22 cellular contexts compared by ENCODE assay signal in genomic region chr10:103665439-103665838, GRCh38.
DNase-seq lines count a peak whose midpoint lies in the region; ATAC-seq and TF ChIP-seq lines count a peak whose summit lies in the region.
"Had no signal": no experiment of that assay in that cellular context is flagged by ENCODE, and none has a peak within 500 bp of the region (broad histone marks: within the 10 kb centered on the region; RNA-seq: fewer than 3 reads in every experiment).

No MANE protein-coding gene starts in this region.

- no peak overlapping the region for H3K4me3 Mint-ChIP-seq in progenitor cell of endocrine pancreas (ENCODE audit: low read depth)
- H3K4me3 Mint-ChIP-seq: activated naive CD8-positive, alpha-beta T cell treated with anti-CD3 and anti-CD28 coated beads for 36 hours; central memory CD8-positive, alpha-beta T cell; H9; naive thymus-derived CD8-positive, alpha-beta T cell; WTC11 had no signal

- no peak for TF ChIP-seq CTCF in BE2C (IDR thresholded peaks at IDR 0.05; ENCODE audit: low read depth, low read length)
- TF ChIP-seq CTCF in RWPE1 (conservative IDR thresholded peaks at IDR 0.05; ENCODE audit: low read depth), result no peak
- TF ChIP-seq CTCF in left ventricle myocardium inferior (IDR thresholded peaks at IDR 0.05; ENCODE audit: borderline replicate concordance), result no peak
- no peak for TF ChIP-seq CTCF in progenitor cell of endocrine pancreas (IDR thresholded peaks at IDR 0.05; ENCODE audit: unreplicated experiment)
- TF ChIP-seq CTCF in GM10248 (IDR thresholded peaks at IDR 0.05; ENCODE audit: control extremely low read depth, extremely low read depth, low read depth, missing control alignments), result no peak

- peak overlapping the region; percentile 24 for H3K27ac Mint-ChIP-seq in progenitor cell of endocrine pancreas
- H3K27ac Mint-ChIP-seq: activated naive CD8-positive, alpha-beta T cell treated with anti-CD3 and anti-CD28 coated beads for 36 hours; activated T-helper 2 cell treated with anti-CD3 and anti-CD28 coated beads, Interferon-gamma antibody, Interleukin-2, Interleukin-4, amounts not matched to agents 10 μg/mL and 5 μg/mL and 100 μg/mL, durations not matched to agents 14 hours and 24 hours and 36 hours had no signal

- CTCF ChIA-PET in RWPE1 (lab: Yijun Ruan, JAX) (interaction anchor here (1.2 to 1.3 kb wide), 2 partner anchors 32 to 60 kb away, joined by 3 to 4 read pairs; no protein-coding TSS in a partner anchor), GM10248 (lab: Yijun Ruan, JAX) (interaction anchor here (0.6 to 3.2 kb wide), 6 partner anchors 8 to 53 kb away, joined by 3 to 18 read pairs (median 10); no protein-coding TSS in a partner anchor)

- H3K4me1 ChIP-seq in BE2C (peaks cover 10% of the 10 kb centered on the region; the same call in 1 of the 2 replicates), left ventricle myocardium inferior (peaks cover 95% of the 10 kb centered on the region)
- H3K4me1 ChIP-seq: A549 had no signal

- H3K4me1 Mint-ChIP-seq in progenitor cell of endocrine pancreas (ENCODE audit: low read depth), result no peaks in the 10 kb centered on the region

- no peaks in the 10 kb centered on the region for H3K9me3 ChIP-seq in BE2C
- no peaks in the 10 kb centered on the region for H3K9me3 ChIP-seq in left ventricle myocardium inferior (replicated peaks)
- H3K9me3 ChIP-seq: A549, ascending aorta, Caco-2 had no signal

- ATAC-seq in HG03135 (IDR thresholded peaks at IDR 0.05; ENCODE audit: unreplicated experiment) (no peak), GM21737 (IDR thresholded peaks at IDR 0.05; ENCODE audit: unreplicated experiment) (no peak)
- ATAC-seq: left colon; naive thymus-derived CD8-positive, alpha-beta T cell had no signal

- H3K27ac ChIP-seq in RWPE1 (peak overlapping the region; percentile 59), left ventricle myocardium inferior (replicated peaks) (peak overlapping the region; percentile 81)
- H3K27ac ChIP-seq: A549, ascending aorta, HL-60 had no signal

- H3K27me3 Mint-ChIP-seq in progenitor cell of endocrine pancreas, result no peaks in the 10 kb centered on the region
- H3K27me3 Mint-ChIP-seq: central memory CD8-positive, alpha-beta T cell; naive thymus-derived CD8-positive, alpha-beta T cell had no signal

- no peaks in the 10 kb centered on the region; the same call in 1 of the 2 replicates for H3K36me3 ChIP-seq in BE2C
- H3K36me3 ChIP-seq in left ventricle myocardium inferior, result no peaks in the 10 kb centered on the region
- H3K36me3 ChIP-seq: ascending aorta had no signal

- H3K36me3 Mint-ChIP-seq in progenitor cell of endocrine pancreas (ENCODE audit: insufficient read depth), result peaks cover 5% of the 10 kb centered on the region
- H3K36me3 Mint-ChIP-seq: WTC11 had no signal

- H3K9me3 Mint-ChIP-seq in progenitor cell of endocrine pancreas (ENCODE audit: low read depth), result no peaks in the 10 kb centered on the region
- H3K9me3 Mint-ChIP-seq: activated naive CD8-positive, alpha-beta T cell treated with anti-CD3 and anti-CD28 coated beads for 36 hours; activated T-helper 2 cell treated with anti-CD3 and anti-CD28 coated beads, Interferon-gamma antibody, Interleukin-2, Interleukin-4, amounts not matched to agents 10 μg/mL and 5 μg/mL and 100 μg/mL, durations not matched to agents 14 hours and 24 hours and 36 hours; central memory CD8-positive, alpha-beta T cell; H9; naive thymus-derived CD8-positive, alpha-beta T cell; WTC11 had no signal

- POLR2A ChIA-PET in RWPE1 (lab: Yijun Ruan, JAX; ENCODE audit: low non-redundant PET), result no interaction called here
- POLR2A ChIA-PET in GM10248 (lab: Yijun Ruan, JAX), result no interaction called here

- H3K27me3 ChIP-seq in BE2C, result no peaks in the 10 kb centered on the region
- H3K27me3 ChIP-seq in left ventricle myocardium inferior (ENCODE audit: low read depth), result no peaks in the 10 kb centered on the region
- H3K27me3 ChIP-seq: ascending aorta had no signal

- H3K4me3 ChIP-seq in BE2C (ENCODE audit: low read depth, low read length), result no peak overlapping the region
- H3K4me3 ChIP-seq in left ventricle myocardium inferior, result no peak overlapping the region
- H3K4me3 ChIP-seq: A549, ascending aorta had no signal

- intact Hi-C loops in left ventricle myocardium inferior (cut with micrococcal nuclease), result no loop called here

- peak; percentile 19 for DNase-seq in BE2C
- DNase-seq in RWPE1 (ENCODE audit: low spot score), result no peak
- peak; percentile 69 for DNase-seq in left ventricle myocardium inferior
- no peak for DNase-seq in progenitor cell of endocrine pancreas (ENCODE audit: low spot score, unreplicated experiment)
- no peak for DNase-seq in GM10248 (ENCODE audit: extremely low spot score)
- no peak for DNase-seq in activated effector memory CD4-positive, alpha-beta T cell treated with Interleukin-2 at 50 U/mL for 16 hours
- DNase-seq: activated CD8-positive, alpha-beta memory T cell treated with anti-CD3 and anti-CD28 coated beads, Interleukin-2, amount 50 U/mL, for 4 hours; activated naive CD8-positive, alpha-beta T cell treated with anti-CD3 and anti-CD28 coated beads for 36 hours; Caco-2; naive thymus-derived CD8-positive, alpha-beta T cell; NCI-H1048; T-helper 9 cell had no signal

Comparison
In these comparisons a context has a peak if more than half of its experiments do, and no peak if none do; other contexts are left out.
1. DNase-seq: peak in BE2C (single experiment) and left ventricle myocardium inferior (single experiment); none in RWPE1 (single experiment), progenitor cell of endocrine pancreas (single experiment), GM10248 (single experiment) and activated effector memory CD4-positive, alpha-beta T cell treated with Interleukin-2 at 50 U/mL for 16 hours (single experiment).